ENCODE assay signal across 1 cellular context in the genomic region with DNA sequence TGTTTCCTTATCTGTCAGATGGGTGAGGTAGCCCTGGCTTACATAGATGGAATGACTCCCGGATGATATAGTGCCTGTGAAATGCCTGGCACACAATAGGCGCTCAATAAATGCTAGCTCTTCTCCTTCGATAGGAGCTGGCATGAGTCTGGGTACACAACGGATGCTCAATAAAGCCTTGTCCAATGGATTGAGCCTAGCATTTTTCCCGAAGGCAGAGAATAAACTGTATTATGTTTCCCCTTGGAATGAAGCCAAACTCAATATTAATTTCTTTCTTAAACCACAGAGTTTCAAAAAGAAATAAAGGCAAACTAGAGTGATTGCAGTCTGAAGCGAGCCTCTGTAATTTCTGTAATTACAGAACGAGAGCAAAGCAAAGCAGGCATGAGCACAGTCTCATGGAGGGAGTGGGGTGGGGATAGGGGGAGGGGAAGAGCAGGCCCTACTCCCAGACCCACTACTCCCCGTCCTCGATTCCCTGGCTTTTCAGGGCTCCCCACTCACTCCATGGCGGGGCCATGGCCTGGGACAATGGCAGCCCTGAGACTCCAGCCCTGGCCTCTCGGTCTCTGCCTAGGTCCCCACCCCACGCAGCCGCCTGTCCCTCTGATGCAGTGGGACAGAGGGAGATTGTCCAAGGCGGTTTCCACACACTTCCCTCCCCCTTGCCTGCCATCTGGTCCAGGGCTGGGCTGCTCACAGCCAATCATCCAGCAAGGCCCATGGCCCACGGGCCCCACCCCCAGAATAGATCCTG.
TF ChIP-seq lines count a peak whose summit lies in the region.

No MANE protein-coding gene starts in this region.

TF ChIP-seq in neural cell, 6 proteins besides CTCF, POLR2A, EP300 and RAD21:
- TF ChIP-seq REST (IDR thresholded peaks at IDR 0.05; ENCODE audit: borderline replicate concordance) (no peak), TAF1 (IDR thresholded peaks at IDR 0.05; ENCODE audit: low read depth) (no peak), SMC3 (conservative IDR thresholded peaks at IDR 0.05; ENCODE audit: poor library complexity) (no peak), MXI1 (conservative IDR thresholded peaks at IDR 0.05; ENCODE audit: poor library complexity, severe bottlenecking) (no peak), POLR2AphosphoS5 (IDR thresholded peaks at IDR 0.05) (no peak), EZH2 (IDR thresholded peaks at IDR 0.05; ENCODE audit: borderline replicate concordance, insufficient read depth, low read length, poor library complexity, severe bottlenecking) (no peak)
